ENCODE assay signal across 8 cellular contexts in the genomic region with DNA sequence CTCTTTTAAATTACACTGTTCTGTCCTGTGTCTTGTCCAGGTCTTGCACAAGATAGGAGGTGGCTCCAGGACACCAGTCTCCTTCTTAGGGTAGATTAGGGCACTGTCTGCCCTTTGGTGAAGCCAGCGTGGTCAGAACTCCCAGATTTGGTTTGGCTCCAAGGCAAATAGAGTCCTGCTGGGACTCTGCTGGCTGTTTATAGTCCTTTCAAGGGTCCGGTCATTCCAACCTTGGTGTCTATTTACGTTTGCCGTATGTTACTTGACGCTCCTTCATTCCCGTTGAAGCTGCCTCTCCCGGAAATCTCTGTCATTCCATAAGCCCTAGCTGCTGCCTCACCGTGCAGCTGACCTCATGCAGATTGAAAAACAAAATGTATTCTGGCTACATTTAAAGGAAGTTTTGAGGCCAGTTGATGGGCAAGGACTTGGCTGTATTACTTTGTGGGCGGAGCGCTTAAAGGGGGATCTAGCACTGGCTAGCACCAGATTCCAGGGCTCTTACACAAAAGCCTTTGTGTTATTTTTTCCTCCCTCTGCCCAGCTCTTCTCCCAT.
DNase-seq lines count a peak whose midpoint lies in the region; ATAC-seq and TF ChIP-seq lines count a peak whose summit lies in the region.

No MANE protein-coding gene starts in this region.

- in situ Hi-C loops in ACHN (cut with HindIII; ENCODE audit: low pct_ligation_motif_present, low pct_unique_long_range_greater_than_20kb, low sequenced_read_pairs) = no loop called here

- no peak for ATAC-seq in GM18868 (IDR thresholded peaks at IDR 0.05; ENCODE audit: unreplicated experiment)

- H3K27me3 Mint-ChIP-seq in nephron (ENCODE audit: low read depth) = no peaks in the 10 kb centered on the region

- peaks cover 58% of the 10 kb centered on the region for H3K4me1 Mint-ChIP-seq in nephron

- DNase-seq in ACHN = peak; percentile 16
- DNase-seq in NCI-H226 = peak; percentile 98
- DNase-seq in fibroblast of mammary gland (ENCODE audit: low read depth) = peak; percentile 85
- no peak for DNase-seq in NOMO-1 treated with DMSO at 0.1 percent for 48 hours (lab: John Stamatoyannopoulos, UW; ENCODE audit: unreplicated experiment)
- DNase-seq in stimulated activated CD4-positive, alpha-beta T cell treated with anti-CD3 and anti-CD28 coated beads, Interleukin-4, amount 100 ng/mL, for 4 hours = no peak
- no peak for DNase-seq in erythroblast (lab: John Stamatoyannopoulos, UW)

- H3K4me3 ChIP-seq in fibroblast of mammary gland (ENCODE audit: control insufficient read depth, low read depth, low read length) = no peak overlapping the region

- H3K27ac Mint-ChIP-seq in nephron = peak overlapping the region; percentile 50 to 95 (median 71)

- no peak for TF ChIP-seq POLR2A in erythroblast (IDR thresholded peaks at IDR 0.05; ENCODE audit: low read length)

- TF ChIP-seq CTCF in fibroblast of mammary gland (conservative IDR thresholded peaks at IDR 0.05; ENCODE audit: control insufficient read depth, insufficient read depth, low read depth, low read length) (no peak), nephron (IDR thresholded peaks at IDR 0.05; ENCODE audit: unreplicated experiment in 3 of 3) (no peak)

- no peaks in the 10 kb centered on the region for H3K36me3 Mint-ChIP-seq in nephron (ENCODE audit: low read depth)

- peak overlapping the region in 2 of 3 experiments; percentile 27 to 31 for H3K4me3 Mint-ChIP-seq in nephron

- no peaks in the 10 kb centered on the region for H3K9me3 Mint-ChIP-seq in nephron

Comparison
In these comparisons a context has a peak if more than half of its experiments do, and no peak if none do; other contexts are left out.
1. DNase-seq: peak in ACHN (single experiment), NCI-H226 (single experiment) and fibroblast of mammary gland (single experiment); none in NOMO-1 treated with DMSO at 0.1 percent for 48 hours (single experiment), stimulated activated CD4-positive, alpha-beta T cell treated with anti-CD3 and anti-CD28 coated beads, Interleukin-4, amount 100 ng/mL, for 4 hours (0 of 2) and erythroblast (0 of 2).